In the genomic region with DNA sequence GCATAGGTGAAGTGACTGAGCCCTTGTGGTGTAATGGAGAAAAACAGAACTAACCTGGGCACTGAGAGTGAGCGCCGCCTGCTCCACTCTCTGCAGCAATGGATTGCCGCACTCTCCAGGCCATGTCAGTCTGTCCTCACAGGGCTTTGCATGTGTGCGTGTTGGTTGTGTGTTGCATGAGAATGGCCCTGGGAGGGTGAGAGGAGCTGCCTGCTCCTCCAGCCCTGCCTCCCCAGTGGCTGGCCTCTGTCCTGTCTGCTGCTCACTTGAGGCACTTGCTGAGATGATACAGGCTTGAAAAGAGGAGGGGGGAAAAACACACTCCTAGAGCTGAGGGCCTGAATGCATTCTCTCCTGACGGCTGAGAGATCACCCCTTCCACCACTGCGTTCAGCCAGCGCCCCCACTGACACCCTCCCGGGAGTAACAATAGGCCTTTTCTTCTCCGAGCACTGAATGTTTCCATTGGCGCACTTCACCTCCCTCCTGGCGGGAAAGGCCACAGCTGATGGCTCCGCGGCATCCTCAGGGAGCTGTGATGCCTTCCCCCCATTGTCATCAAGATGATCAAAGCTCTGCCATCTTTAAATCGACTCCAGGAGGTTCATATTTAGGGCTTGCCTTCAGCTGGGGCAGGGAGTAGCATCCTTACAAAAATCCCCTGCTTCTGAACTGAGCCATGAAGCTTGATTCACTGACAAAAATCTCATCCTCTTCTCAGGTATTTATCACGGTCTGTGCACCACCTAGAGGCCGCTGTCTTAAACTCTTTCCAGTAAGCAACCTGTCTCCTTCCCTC, we compare ENCODE assay signal across 8 cellular contexts. TPM values are rescaled to one million over a fixed set of nuclear protein-coding genes. Genes with fewer than 3 reads are reported as not detected.
DNase-seq lines count a peak whose midpoint lies in the region; ATAC-seq and TF ChIP-seq lines count a peak whose summit lies in the region.

No MANE protein-coding gene starts in this region.

- TF ChIP-seq CTCF in OCI-LY7 (conservative IDR thresholded peaks at IDR 0.05; ENCODE audit: low read length) (peak; percentile 75), body of pancreas (IDR thresholded peaks at IDR 0.05) (peak in 6 of 7 experiments; percentile 33 to 68 (median 58)), spleen (IDR thresholded peaks at IDR 0.05 in 8 of 11, conservative IDR thresholded peaks at IDR 0.05 in 3 of 11) (peak in 7 of 11 experiments; percentile 21 to 53 (median 32)), suprapubic skin (IDR thresholded peaks at IDR 0.05) (peak in 1 of 2 donors; percentile 27)

- H3K9me2 ChIP-seq in OCI-LY7 (ENCODE audit: insufficient read depth, low read length), result no peaks in the 10 kb centered on the region

- ATAC-seq in GM18502 (IDR thresholded peaks at IDR 0.05; ENCODE audit: poor library complexity, unreplicated experiment) (peak; percentile 73), body of pancreas (peak; percentile 64)

- H4K20me1 ChIP-seq in OCI-LY7 (ENCODE audit: insufficient read depth, low read length), result no peaks in the 10 kb centered on the region

- no peak overlapping the region for H3K27ac ChIP-seq in OCI-LY7 (ENCODE audit: low read depth, low read length, poor library complexity, severe bottlenecking)
- no peak overlapping the region for H3K27ac ChIP-seq in body of pancreas
- no peak overlapping the region for H3K27ac ChIP-seq in iPS-20b (ENCODE audit: low read length)
- no peak overlapping the region for H3K27ac ChIP-seq in spleen
- H3K27ac ChIP-seq in suprapubic skin, result no peak overlapping the region

- H3K36me3 ChIP-seq in OCI-LY7 (ENCODE audit: insufficient read depth, low read length), result no peaks in the 10 kb centered on the region
- H3K36me3 ChIP-seq in body of pancreas (replicated peaks in 1 of 2; ENCODE audit: insufficient read depth in 1 of 2, low read depth in 2 of 2), result no peaks in the 10 kb centered on the region
- no peaks in the 10 kb centered on the region for H3K36me3 ChIP-seq in iPS-20b (ENCODE audit: insufficient read depth, low read depth, low read length)
- no peaks in the 10 kb centered on the region for H3K36me3 ChIP-seq in spleen
- H3K36me3 ChIP-seq in suprapubic skin, result no peaks in the 10 kb centered on the region

- no TSS peak for BruUV-seq in OCI-LY7 (replicated peaks; lab: Mats Ljungman, UMichigan)

- no peak overlapping the region for H2AFZ ChIP-seq in OCI-LY7 (ENCODE audit: low read length)

- 28 to 39% methylated on average over 15 to 16 of the region's 16 CpGs for WGBS in body of pancreas, 2 donors
- WGBS in spleen, 5 donors, result 59 to 65% (median 61%) methylated on average over 16 of the region's 16 CpGs
- 44% methylated on average over 16 of the region's 16 CpGs for WGBS in suprapubic skin

- DNase-seq in AG20443 (ENCODE audit: low spot score) (peak; percentile 49), HT1080 (ENCODE audit: low read depth) (peak; percentile 55), OCI-LY7 (ENCODE audit: low spot score) (peak; percentile 56), body of pancreas (peak; percentile 45 to 65 (median 54)), spleen (no peak), suprapubic skin (ENCODE audit: low spot score in 2 of 2) (no peak)

- intact Hi-C loops in OCI-LY7 (cut with micrococcal nuclease; ENCODE audit: unreplicated experiment), result loop anchor here (2.0 kb wide), 1 partner anchor 566 kb away; no protein-coding TSS in a partner anchor
- intact Hi-C loops in body of pancreas (cut with DNase I), result loop anchor here (5.0 kb wide), 1 partner anchor 713 kb away; no protein-coding TSS in a partner anchor
- intact Hi-C loops in spleen (cut with DNase I; ENCODE audit: low total_unique reads), result loop anchor here (10.0 kb wide), 1 partner anchor 280 kb away; no protein-coding TSS in a partner anchor

- POLR2A ChIA-PET in OCI-LY7 (lab: Charles Lee), result interaction anchor here (0.6 to 1.6 kb wide), 4 partner anchors 9 to 440 kb away, joined by 3 to 6 read pairs (median 4); a partner anchor contains a TSS

- H3K4me1 ChIP-seq in OCI-LY7 (ENCODE audit: insufficient read depth, low read length, poor library complexity, severe bottlenecking) (no peaks in the 10 kb centered on the region), body of pancreas (no peaks in the 10 kb centered on the region), iPS-20b (ENCODE audit: insufficient read depth, low read length) (peaks cover 19% of the 10 kb centered on the region; the same call in 1 of the 2 replicates), spleen (peaks cover 0 to 15% (median 7%) of the 10 kb centered on the region in 6 donors), suprapubic skin (peaks cover 5% of the 10 kb centered on the region)

- H3K9ac ChIP-seq in iPS-20b (ENCODE audit: low read depth, low read length), result peak overlapping the region; percentile 54; the same call in 1 of the 2 replicates

- H3K9me3 ChIP-seq in OCI-LY7 (ENCODE audit: low read length), result no peaks in the 10 kb centered on the region
- no peaks in the 10 kb centered on the region for H3K9me3 ChIP-seq in body of pancreas
- H3K9me3 ChIP-seq in iPS-20b (ENCODE audit: insufficient read depth, low read depth, low read length), result no peaks in the 10 kb centered on the region
- H3K9me3 ChIP-seq in spleen, result no peaks in the 10 kb centered on the region
- no peaks in the 10 kb centered on the region for H3K9me3 ChIP-seq in suprapubic skin

- no peaks in the 10 kb centered on the region for H3K79me2 ChIP-seq in OCI-LY7 (ENCODE audit: insufficient read depth, low read depth, low read length)

- no peak for TF ChIP-seq EP300 in suprapubic skin (IDR thresholded peaks at IDR 0.05)

- TF ChIP-seq POLR2A in body of pancreas (IDR thresholded peaks at IDR 0.05) (no peak), spleen (IDR thresholded peaks at IDR 0.05) (no peak), suprapubic skin (IDR thresholded peaks at IDR 0.05) (no peak)

- no peak overlapping the region for H3K4me3 ChIP-seq in OCI-LY7 (ENCODE audit: low read depth, low read length, poor library complexity, severe bottlenecking)
- H3K4me3 ChIP-seq in body of pancreas, result no peak overlapping the region
- H3K4me3 ChIP-seq in iPS-20b (ENCODE audit: low read length), result peak overlapping the region; percentile 64
- H3K4me3 ChIP-seq in spleen, result no peak overlapping the region
- H3K4me3 ChIP-seq in suprapubic skin, result no peak overlapping the region

- no peak overlapping the region for H3K4me2 ChIP-seq in OCI-LY7 (ENCODE audit: low read length)

- CTCF ChIA-PET in OCI-LY7 (lab: Charles Lee; ENCODE audit: unreplicated experiment), result interaction anchor here (0.6 to 1.0 kb wide), 4 partner anchors 9 to 706 kb away, joined by 3 read pairs; no protein-coding TSS in a partner anchor

- H3K27me3 ChIP-seq in body of pancreas (no peaks in the 10 kb centered on the region), iPS-20b (ENCODE audit: insufficient read depth, low read length) (no peaks in the 10 kb centered on the region), spleen (replicated peaks in 1 of 7) (peaks cover 0 to 47% (median 0%) of the 10 kb centered on the region in 7 donors), suprapubic skin (no peaks in the 10 kb centered on the region)

RNA-seq across cellular contexts. Expression of a gene that starts 49.9 kb away (rescaled TPM):
- not detected in 2 replicates for total RNA-seq in HT1080 (2014; rRNA removed; shearing (Covaris generic))
- not detected in 2 replicates for polyA plus RNA-seq in HT1080 (2015; cell fraction: cytosol; rRNA removed)
- not detected in 2 replicates for polyA plus RNA-seq in HT1080 (2015; cell fraction: nucleus; rRNA removed)
- total RNA-seq in OCI-LY7 (2014; rRNA removed; shearing (Covaris generic)), result not detected in 2 replicates
- not detected in 2 replicates for total RNA-seq in OCI-LY7 (2022)
- total RNA-seq in body of pancreas, result 1 to 10 TPM; 8.6 to 9.9 TPM
- total RNA-seq in spleen, result under 1 TPM in 1 of 7 donors, not detected in 6; 0.73 TPM
- 1 to 10 TPM in 1 of 3 donors, under 1 TPM in 1, not detected in 1; 0.21 to 4.1 TPM for polyA plus RNA-seq in spleen
- 100 to 1,000 TPM; 158 to 307 (median 277) TPM for total RNA-seq in suprapubic skin

Comparison
In these comparisons a context has a peak if more than half of its experiments do, and no peak if none do; other contexts are left out.
1. DNase-seq: peak in AG20443 (single experiment), HT1080 (single experiment), OCI-LY7 (single experiment) and body of pancreas (4 of 4); none in spleen (single experiment) and suprapubic skin (0 of 2).
2. RNA of a gene that starts 49.9 kb away (total RNA-seq): 158 to 307 TPM in suprapubic skin; 8.6 to 9.9 TPM in body of pancreas, not detected in HT1080, not detected in OCI-LY7 and 0.73 TPM in spleen; every median in the first group is over 10 times any median in the second.